Comparison of ENCODE assay signal across 1 cellular context in the genomic region with DNA sequence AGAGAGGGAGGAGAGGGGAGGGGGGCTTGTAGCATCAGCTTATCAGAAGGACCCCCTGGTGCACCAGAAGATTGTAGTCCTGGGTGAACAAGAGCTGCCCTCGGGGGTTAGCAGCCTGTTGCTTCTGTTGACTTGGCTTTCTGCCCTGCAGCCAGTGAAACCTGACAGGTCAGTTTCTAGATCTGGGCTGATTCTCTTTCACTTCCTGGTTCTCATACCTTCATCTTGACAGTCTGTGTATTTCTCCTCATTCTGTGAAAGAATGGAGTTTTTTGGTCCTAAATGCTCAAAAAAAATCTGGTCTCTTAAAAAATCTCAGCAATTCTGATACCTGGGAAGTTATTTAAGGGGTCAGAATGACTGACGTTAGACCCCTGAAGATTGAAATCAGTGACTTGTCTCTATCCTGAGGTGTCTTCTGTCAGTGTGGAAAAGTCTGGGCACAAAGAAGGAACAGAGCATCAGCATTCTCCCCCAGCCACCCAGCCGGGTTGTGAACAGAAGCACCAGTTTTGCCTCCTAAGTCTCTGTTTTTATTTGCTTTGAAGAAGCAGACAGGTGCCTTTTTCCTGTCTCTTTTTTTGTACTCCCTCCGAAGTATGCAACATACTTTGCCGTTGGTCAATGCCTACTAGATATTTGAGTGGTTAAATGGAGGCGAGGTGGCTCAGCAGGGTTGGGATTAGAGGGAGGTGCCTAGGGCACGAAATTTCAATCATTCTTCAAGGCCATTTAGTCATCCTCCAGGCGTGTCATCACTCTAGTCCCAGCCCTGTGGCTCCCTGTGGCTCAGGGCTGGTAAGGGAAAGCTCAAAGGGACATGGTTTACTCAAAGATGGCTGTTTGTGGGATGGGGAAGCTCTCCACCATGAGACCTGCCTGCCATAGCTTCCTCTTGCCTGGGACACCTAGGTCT.
TF ChIP-seq lines count a peak whose summit lies in the region.

No MANE protein-coding gene starts in this region.

TF ChIP-seq in GM12878, 131 proteins besides CTCF, POLR2A, EP300 and RAD21 (continued from another document and continues in another):
- TF ChIP-seq, protein P1, sequence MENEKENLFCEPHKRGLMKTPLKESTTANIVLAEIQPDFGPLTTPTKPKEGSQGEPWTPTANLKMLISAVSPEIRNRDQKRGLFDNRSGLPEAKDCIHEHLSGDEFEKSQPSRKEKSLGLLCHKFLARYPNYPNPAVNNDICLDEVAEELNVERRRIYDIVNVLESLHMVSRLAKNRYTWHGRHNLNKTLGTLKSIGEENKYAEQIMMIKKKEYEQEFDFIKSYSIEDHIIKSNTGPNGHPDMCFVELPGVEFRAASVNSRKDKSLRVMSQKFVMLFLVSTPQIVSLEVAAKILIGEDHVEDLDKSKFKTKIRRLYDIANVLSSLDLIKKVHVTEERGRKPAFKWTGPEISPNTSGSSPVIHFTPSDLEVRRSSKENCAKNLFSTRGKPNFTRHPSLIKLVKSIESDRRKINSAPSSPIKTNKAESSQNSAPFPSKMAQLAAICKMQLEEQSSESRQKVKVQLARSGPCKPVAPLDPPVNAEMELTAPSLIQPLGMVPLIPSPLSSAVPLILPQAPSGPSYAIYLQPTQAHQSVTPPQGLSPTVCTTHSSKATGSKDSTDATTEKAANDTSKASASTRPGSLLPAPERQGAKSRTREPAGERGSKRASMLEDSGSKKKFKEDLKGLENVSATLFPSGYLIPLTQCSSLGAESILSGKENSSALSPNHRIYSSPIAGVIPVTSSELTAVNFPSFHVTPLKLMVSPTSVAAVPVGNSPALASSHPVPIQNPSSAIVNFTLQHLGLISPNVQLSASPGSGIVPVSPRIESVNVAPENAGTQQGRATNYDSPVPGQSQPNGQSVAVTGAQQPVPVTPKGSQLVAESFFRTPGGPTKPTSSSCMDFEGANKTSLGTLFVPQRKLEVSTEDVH (IDR thresholded peaks at IDR 0.05; ENCODE audit: low read depth, partially characterized antibody) = no peak
- TF ChIP-seq IKZF1 (conservative IDR thresholded peaks at IDR 0.05) = no peak; the same call in none of the 2 replicates
- no peak for TF ChIP-seq ZSCAN29 (IDR thresholded peaks at IDR 0.05)
- TF ChIP-seq, protein P2, sequence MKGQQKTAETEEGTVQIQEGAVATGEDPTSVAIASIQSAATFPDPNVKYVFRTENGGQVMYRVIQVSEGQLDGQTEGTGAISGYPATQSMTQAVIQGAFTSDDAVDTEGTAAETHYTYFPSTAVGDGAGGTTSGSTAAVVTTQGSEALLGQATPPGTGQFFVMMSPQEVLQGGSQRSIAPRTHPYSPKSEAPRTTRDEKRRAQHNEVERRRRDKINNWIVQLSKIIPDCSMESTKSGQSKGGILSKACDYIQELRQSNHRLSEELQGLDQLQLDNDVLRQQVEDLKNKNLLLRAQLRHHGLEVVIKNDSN (IDR thresholded peaks at IDR 0.05; ENCODE audit: borderline replicate concordance, extremely low read length, insufficient read depth, low read depth, low read length) = no peak
- TF ChIP-seq, protein P3, sequence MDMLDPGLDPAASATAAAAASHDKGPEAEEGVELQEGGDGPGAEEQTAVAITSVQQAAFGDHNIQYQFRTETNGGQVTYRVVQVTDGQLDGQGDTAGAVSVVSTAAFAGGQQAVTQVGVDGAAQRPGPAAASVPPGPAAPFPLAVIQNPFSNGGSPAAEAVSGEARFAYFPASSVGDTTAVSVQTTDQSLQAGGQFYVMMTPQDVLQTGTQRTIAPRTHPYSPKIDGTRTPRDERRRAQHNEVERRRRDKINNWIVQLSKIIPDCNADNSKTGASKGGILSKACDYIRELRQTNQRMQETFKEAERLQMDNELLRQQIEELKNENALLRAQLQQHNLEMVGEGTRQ (IDR thresholded peaks at IDR 0.05; ENCODE audit: borderline replicate concordance, low read depth, low read length) = no peak
- TF ChIP-seq MXI1 (IDR thresholded peaks at IDR 0.05; ENCODE audit: low read depth, low read length) = peak; percentile 69; the same call in 1 of the 2 replicates
- TF ChIP-seq, protein P4, sequence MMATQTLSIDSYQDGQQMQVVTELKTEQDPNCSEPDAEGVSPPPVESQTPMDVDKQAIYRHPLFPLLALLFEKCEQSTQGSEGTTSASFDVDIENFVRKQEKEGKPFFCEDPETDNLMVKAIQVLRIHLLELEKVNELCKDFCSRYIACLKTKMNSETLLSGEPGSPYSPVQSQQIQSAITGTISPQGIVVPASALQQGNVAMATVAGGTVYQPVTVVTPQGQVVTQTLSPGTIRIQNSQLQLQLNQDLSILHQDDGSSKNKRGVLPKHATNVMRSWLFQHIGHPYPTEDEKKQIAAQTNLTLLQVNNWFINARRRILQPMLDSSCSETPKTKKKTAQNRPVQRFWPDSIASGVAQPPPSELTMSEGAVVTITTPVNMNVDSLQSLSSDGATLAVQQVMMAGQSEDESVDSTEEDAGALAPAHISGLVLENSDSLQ (IDR thresholded peaks at IDR 0.05) = peak; percentile 73
- no peak for TF ChIP-seq HCFC1 (IDR thresholded peaks at IDR 0.05; ENCODE audit: low read length)
- no peak for TF ChIP-seq NFXL1 (IDR thresholded peaks at IDR 0.05; ENCODE audit: borderline replicate concordance)
- no peak for TF ChIP-seq SRF (IDR thresholded peaks at IDR 0.05; ENCODE audit: low read depth in 2 of 2, low read length in 2 of 2)
- TF ChIP-seq SREBF1 (IDR thresholded peaks at IDR 0.05; ENCODE audit: low read length) = no peak
- TF ChIP-seq NR2C1 (IDR thresholded peaks at IDR 0.05) = no peak
- no peak for TF ChIP-seq STAT3 (IDR thresholded peaks at IDR 0.05; ENCODE audit: low read depth, low read length)
- no peak for TF ChIP-seq ATF7 (IDR thresholded peaks at IDR 0.05; ENCODE audit: low read depth)
- no peak for TF ChIP-seq ZNF622 (IDR thresholded peaks at IDR 0.05)
- no peak for TF ChIP-seq BRCA1 (IDR thresholded peaks at IDR 0.05; ENCODE audit: low read depth, low read length)
- no peak for TF ChIP-seq CREB1 (IDR thresholded peaks at IDR 0.05; ENCODE audit: low read depth)
- TF ChIP-seq NRF1 (conservative IDR thresholded peaks at IDR 0.05; ENCODE audit: low read depth, low read length) = no peak
- no peak for TF ChIP-seq RAD51 (IDR thresholded peaks at IDR 0.05)
- no peak for TF ChIP-seq ZNF207 (IDR thresholded peaks at IDR 0.05; ENCODE audit: borderline replicate concordance)
- no peak for TF ChIP-seq MEF2A (IDR thresholded peaks at IDR 0.05; ENCODE audit: insufficient read depth, low read depth, low read length)
- TF ChIP-seq, protein P5, sequence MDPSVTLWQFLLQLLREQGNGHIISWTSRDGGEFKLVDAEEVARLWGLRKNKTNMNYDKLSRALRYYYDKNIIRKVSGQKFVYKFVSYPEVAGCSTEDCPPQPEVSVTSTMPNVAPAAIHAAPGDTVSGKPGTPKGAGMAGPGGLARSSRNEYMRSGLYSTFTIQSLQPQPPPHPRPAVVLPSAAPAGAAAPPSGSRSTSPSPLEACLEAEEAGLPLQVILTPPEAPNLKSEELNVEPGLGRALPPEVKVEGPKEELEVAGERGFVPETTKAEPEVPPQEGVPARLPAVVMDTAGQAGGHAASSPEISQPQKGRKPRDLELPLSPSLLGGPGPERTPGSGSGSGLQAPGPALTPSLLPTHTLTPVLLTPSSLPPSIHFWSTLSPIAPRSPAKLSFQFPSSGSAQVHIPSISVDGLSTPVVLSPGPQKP (IDR thresholded peaks at IDR 0.05; ENCODE audit: low read depth, low read length) = no peak
- TF ChIP-seq ZNF217 (IDR thresholded peaks at IDR 0.05) = no peak
- peak in 1 of 2 experiments; percentile 83; a peak in 2 of 4 replicates for TF ChIP-seq ETV6 (conservative IDR thresholded peaks at IDR 0.05 in 1 of 2, IDR thresholded peaks at IDR 0.05 in 1 of 2; ENCODE audit: borderline replicate concordance in 1 of 2, low read depth in 1 of 2)
- no peak for TF ChIP-seq NFYA (IDR thresholded peaks at IDR 0.05; ENCODE audit: borderline replicate concordance, low read depth, low read length)
- 0 out of 2 replicates have a peak, but pooled peaks have one; percentile 14 for TF ChIP-seq JUNB (IDR thresholded peaks at IDR 0.05)
- TF ChIP-seq CHD4 (IDR thresholded peaks at IDR 0.05) = no peak
- TF ChIP-seq, protein P6, sequence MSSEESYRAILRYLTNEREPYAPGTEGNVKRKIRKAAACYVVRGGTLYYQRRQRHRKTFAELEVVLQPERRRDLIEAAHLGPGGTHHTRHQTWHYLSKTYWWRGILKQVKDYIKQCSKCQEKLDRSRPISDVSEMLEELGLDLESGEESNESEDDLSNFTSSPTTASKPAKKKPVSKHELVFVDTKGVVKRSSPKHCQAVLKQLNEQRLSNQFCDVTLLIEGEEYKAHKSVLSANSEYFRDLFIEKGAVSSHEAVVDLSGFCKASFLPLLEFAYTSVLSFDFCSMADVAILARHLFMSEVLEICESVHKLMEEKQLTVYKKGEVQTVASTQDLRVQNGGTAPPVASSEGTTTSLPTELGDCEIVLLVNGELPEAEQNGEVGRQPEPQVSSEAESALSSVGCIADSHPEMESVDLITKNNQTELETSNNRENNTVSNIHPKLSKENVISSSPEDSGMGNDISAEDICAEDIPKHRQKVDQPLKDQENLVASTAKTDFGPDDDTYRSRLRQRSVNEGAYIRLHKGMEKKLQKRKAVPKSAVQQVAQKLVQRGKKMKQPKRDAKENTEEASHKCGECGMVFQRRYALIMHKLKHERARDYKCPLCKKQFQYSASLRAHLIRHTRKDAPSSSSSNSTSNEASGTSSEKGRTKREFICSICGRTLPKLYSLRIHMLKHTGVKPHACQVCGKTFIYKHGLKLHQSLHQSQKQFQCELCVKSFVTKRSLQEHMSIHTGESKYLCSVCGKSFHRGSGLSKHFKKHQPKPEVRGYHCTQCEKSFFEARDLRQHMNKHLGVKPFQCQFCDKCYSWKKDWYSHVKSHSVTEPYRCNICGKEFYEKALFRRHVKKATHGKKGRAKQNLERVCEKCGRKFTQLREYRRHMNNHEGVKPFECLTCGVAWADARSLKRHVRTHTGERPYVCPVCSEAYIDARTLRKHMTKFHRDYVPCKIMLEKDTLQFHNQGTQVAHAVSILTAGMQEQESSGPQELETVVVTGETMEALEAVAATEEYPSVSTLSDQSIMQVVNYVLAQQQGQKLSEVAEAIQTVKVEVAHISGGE (CRISPR knock-in tag; IDR thresholded peaks at IDR 0.05) = no peak
- no peak for TF ChIP-seq ZBED1 (IDR thresholded peaks at IDR 0.05; ENCODE audit: borderline replicate concordance)
- TF ChIP-seq, protein P7, sequence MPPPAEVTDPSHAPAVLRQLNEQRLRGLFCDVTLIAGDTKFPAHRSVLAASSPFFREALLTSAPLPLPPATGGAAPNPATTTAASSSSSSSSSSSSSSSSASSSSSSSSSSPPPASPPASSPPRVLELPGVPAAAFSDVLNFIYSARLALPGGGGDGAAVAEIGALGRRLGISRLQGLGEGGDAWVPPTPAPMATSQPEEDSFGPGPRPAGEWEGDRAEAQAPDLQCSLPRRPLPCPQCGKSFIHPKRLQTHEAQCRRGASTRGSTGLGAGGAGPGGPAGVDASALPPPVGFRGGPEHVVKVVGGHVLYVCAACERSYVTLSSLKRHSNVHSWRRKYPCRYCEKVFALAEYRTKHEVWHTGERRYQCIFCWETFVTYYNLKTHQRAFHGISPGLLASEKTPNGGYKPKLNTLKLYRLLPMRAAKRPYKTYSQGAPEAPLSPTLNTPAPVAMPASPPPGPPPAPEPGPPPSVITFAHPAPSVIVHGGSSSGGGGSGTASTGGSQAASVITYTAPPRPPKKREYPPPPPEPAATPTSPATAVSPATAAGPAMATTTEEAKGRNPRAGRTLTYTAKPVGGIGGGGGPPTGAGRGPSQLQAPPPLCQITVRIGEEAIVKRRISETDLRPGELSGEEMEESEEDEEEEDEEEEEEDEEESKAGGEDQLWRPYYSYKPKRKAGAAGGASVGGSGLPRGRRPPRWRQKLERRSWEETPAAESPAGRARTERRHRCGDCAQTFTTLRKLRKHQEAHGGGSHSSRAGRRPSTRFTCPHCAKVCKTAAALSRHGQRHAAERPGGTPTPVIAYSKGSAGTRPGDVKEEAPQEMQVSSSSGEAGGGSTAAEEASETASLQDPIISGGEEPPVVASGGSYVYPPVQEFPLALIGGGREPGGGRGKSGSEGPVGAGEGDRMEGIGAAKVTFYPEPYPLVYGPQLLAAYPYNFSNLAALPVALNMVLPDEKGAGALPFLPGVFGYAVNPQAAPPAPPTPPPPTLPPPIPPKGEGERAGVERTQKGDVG (CRISPR knock-in tag; IDR thresholded peaks at IDR 0.05) = no peak
- no peak for TF ChIP-seq KDM1A (IDR thresholded peaks at IDR 0.05; ENCODE audit: borderline replicate concordance)
- no peak for TF ChIP-seq ZZZ3 (IDR thresholded peaks at IDR 0.05; ENCODE audit: control insufficient read depth, insufficient read length, low read depth)
- peak; percentile 68 for TF ChIP-seq IRF4 (IDR thresholded peaks at IDR 0.05; ENCODE audit: low read depth, low read length)
- TF ChIP-seq FOXK2 (IDR thresholded peaks at IDR 0.05) = no peak
- peak; percentile 1 for TF ChIP-seq RELA (IDR thresholded peaks at IDR 0.05; ENCODE audit: borderline replicate concordance, partially characterized antibody)
- TF ChIP-seq, protein P8, sequence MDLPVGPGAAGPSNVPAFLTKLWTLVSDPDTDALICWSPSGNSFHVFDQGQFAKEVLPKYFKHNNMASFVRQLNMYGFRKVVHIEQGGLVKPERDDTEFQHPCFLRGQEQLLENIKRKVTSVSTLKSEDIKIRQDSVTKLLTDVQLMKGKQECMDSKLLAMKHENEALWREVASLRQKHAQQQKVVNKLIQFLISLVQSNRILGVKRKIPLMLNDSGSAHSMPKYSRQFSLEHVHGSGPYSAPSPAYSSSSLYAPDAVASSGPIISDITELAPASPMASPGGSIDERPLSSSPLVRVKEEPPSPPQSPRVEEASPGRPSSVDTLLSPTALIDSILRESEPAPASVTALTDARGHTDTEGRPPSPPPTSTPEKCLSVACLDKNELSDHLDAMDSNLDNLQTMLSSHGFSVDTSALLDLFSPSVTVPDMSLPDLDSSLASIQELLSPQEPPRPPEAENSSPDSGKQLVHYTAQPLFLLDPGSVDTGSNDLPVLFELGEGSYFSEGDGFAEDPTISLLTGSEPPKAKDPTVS (IDR thresholded peaks at IDR 0.05; ENCODE audit: low read depth, low read length) = no peak
- no peak for TF ChIP-seq RBBP5 (conservative IDR thresholded peaks at IDR 0.05)
- peak; percentile 60; the same call in 1 of the 2 replicates for TF ChIP-seq FOXM1 (IDR thresholded peaks at IDR 0.05; ENCODE audit: low read depth, low read length)
- TF ChIP-seq, protein P9, sequence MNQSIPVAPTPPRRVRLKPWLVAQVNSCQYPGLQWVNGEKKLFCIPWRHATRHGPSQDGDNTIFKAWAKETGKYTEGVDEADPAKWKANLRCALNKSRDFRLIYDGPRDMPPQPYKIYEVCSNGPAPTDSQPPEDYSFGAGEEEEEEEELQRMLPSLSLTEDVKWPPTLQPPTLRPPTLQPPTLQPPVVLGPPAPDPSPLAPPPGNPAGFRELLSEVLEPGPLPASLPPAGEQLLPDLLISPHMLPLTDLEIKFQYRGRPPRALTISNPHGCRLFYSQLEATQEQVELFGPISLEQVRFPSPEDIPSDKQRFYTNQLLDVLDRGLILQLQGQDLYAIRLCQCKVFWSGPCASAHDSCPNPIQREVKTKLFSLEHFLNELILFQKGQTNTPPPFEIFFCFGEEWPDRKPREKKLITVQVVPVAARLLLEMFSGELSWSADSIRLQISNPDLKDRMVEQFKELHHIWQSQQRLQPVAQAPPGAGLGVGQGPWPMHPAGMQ (IDR thresholded peaks at IDR 0.05; ENCODE audit: borderline replicate concordance) = no peak
- no peak for TF ChIP-seq TCF7 (IDR thresholded peaks at IDR 0.05; ENCODE audit: borderline replicate concordance)
- TF ChIP-seq RB1 (IDR thresholded peaks at IDR 0.05; ENCODE audit: borderline replicate concordance) = peak; percentile 14; the same call in 1 of the 2 replicates
- no peak for TF ChIP-seq EED (IDR thresholded peaks at IDR 0.05; ENCODE audit: low read depth)
- TF ChIP-seq CHD2 (IDR thresholded peaks at IDR 0.05; ENCODE audit: borderline replicate concordance, low read depth, low read length) = peak; percentile 52; the same call in 1 of the 2 replicates
